ENCODE assay signal across 1 cellular context in genomic region chr2:138023298-138023697, GRCh38.
A peak's percentile ranks its signal among the peaks of the same experiment; 100 is the strongest.
TF ChIP-seq lines count a peak whose summit lies in the region.

No MANE protein-coding gene starts in this region.

TF ChIP-seq in K562, 482 proteins besides CTCF, POLR2A, EP300 and RAD21 (continued from another document):
- TF ChIP-seq ATF7 (IDR thresholded peaks at IDR 0.05) (peak; percentile 53; the same call in 1 of the 2 replicates), ARID1B (IDR thresholded peaks at IDR 0.05) (peak; percentile 77), DPF2 (IDR thresholded peaks at IDR 0.05) (peak; percentile 81), MEIS2 (IDR thresholded peaks at IDR 0.05; ENCODE audit: partially characterized antibody) (peak; percentile 100), ARID3A (IDR thresholded peaks at IDR 0.05; ENCODE audit: borderline replicate concordance, low read depth, low read length) (peak; percentile 92), EP400 (IDR thresholded peaks at IDR 0.05) (no peak; the same call in 1 of the 2 replicates), SMARCA4 (IDR thresholded peaks at IDR 0.05) (peak; percentile 80), EHMT2 (IDR thresholded peaks at IDR 0.05) (peak; percentile 90), ZNF644 (tag; IDR thresholded peaks at IDR 0.05; ENCODE audit: low read depth) (peak; percentile 84; the same call in 1 of the 2 replicates), CREB3 (tag; conservative IDR thresholded peaks at IDR 0.05; ENCODE audit: low read depth) (peak; percentile 58; the same call in 1 of the 2 replicates), TBL1XR1 (IDR thresholded peaks at IDR 0.05; ENCODE audit: low read length in 2 of 2) (peak in 1 of 2 experiments; percentile 79; a peak in 2 of 4 replicates), ZBTB11 (CRISPR knock-in tag; IDR thresholded peaks at IDR 0.05) (0 out of 6 replicates have a peak, but pooled peaks of 1 of the 3 experiments have one; percentile 27), ATF1 (CRISPR knock-in tag; IDR thresholded peaks at IDR 0.05) (no peak), ATF1 (tag; IDR thresholded peaks at IDR 0.05) (0 out of 2 replicates have a peak, but pooled peaks have one; percentile 23), HDAC8 (tag; IDR thresholded peaks at IDR 0.05) (no peak), CEBPG (CRISPR knock-in tag; IDR thresholded peaks at IDR 0.05) (no peak), CEBPG (tag; conservative IDR thresholded peaks at IDR 0.05 in 1 of 2, IDR thresholded peaks at IDR 0.05 in 1 of 2) (peak; percentile 60 to 92; a peak in 3 of 4 replicates), STAG1 (CRISPR knock-in tag; IDR thresholded peaks at IDR 0.05; ENCODE audit: borderline replicate concordance) (no peak), HDAC2 (IDR thresholded peaks at IDR 0.05) (peak; percentile 46; the same call in 1 of the 2 replicates), NCOR1 (IDR thresholded peaks at IDR 0.05) (peak; percentile 52), MNT (conservative IDR thresholded peaks at IDR 0.05) (0 out of 4 replicates have a peak, but pooled peaks of 1 of the 2 experiments have one; percentile 25), ETV5 (CRISPR knock-in tag; IDR thresholded peaks at IDR 0.05; ENCODE audit: low read depth) (no peak), MAFF (IDR thresholded peaks at IDR 0.05; ENCODE audit: low read length) (peak; percentile 86), HMBOX1 (IDR thresholded peaks at IDR 0.05) (no peak), PML (IDR thresholded peaks at IDR 0.05; ENCODE audit: low read length) (0 out of 2 replicates have a peak, but pooled peaks have one; percentile 31), MAZ (CRISPR knock-in tag; conservative IDR thresholded peaks at IDR 0.05 in 1 of 2, IDR thresholded peaks at IDR 0.05 in 1 of 2) (0 out of 4 replicates have a peak, but pooled peaks of 1 of the 2 experiments have one; percentile 33), BCL6 (CRISPR knock-in tag; IDR thresholded peaks at IDR 0.05) (no peak), TSC22D4 (tag; IDR thresholded peaks at IDR 0.05) (no peak), NFE2L1 (tag; IDR thresholded peaks at IDR 0.05; ENCODE audit: borderline replicate concordance, low read depth) (peak; percentile 78; the same call in 1 of the 2 replicates), SNIP1 (IDR thresholded peaks at IDR 0.05; ENCODE audit: low read depth) (no peak), ZEB2 (IDR thresholded peaks at IDR 0.05) (peak; percentile 48; the same call in 1 of the 2 replicates), CEBPB (tag; IDR thresholded peaks at IDR 0.05) (peak; percentile 90), MED1 (CRISPR knock-in tag; IDR thresholded peaks at IDR 0.05; ENCODE audit: borderline replicate concordance) (no peak), C11orf30 (IDR thresholded peaks at IDR 0.05; ENCODE audit: low read depth) (peak; percentile 81), HDAC1 (IDR thresholded peaks at IDR 0.05) (peak in 1 of 2 experiments; percentile 24; a peak in 1 of 4 replicates), ZNF121 (CRISPR knock-in tag; conservative IDR thresholded peaks at IDR 0.05) (no peak)
